In genomic region chr10:86580549-86580886, GRCh38 we compare ENCODE assay signal across 23 cellular contexts. TPM values are rescaled to one million over a fixed set of nuclear protein-coding genes. Genes with fewer than 3 reads are reported as not detected.
DNase-seq lines count a peak whose midpoint lies in the region; FAIRE-seq and TF ChIP-seq lines count a peak whose summit lies in the region.
"Had no signal": no experiment of that assay in that cellular context is flagged by ENCODE, and none has a peak within 500 bp of the region (broad histone marks: within the 10 kb centered on the region; RNA-seq: fewer than 3 reads in every experiment).

No MANE protein-coding gene starts in this region.

- H3K4me1 ChIP-seq in OCI-LY7 (ENCODE audit: insufficient read depth, low read length, poor library complexity, severe bottlenecking), result peaks cover 28% of the 10 kb centered on the region

- FAIRE-seq in GM12891 (lab: Jason Lieb, UNC), result no peak
- FAIRE-seq: GM19239, K562 had no signal

- no peak overlapping the region for H2AFZ ChIP-seq in OCI-LY7 (ENCODE audit: low read length)

- no peaks in the 10 kb centered on the region for H3K9me3 ChIP-seq in OCI-LY7 (ENCODE audit: low read length)
- H3K9me3 ChIP-seq in WERI-Rb-1 (ENCODE audit: severe bottlenecking), result no peaks in the 10 kb centered on the region

- H3K27me3 ChIP-seq in layer of hippocampus (ENCODE audit: control insufficient read depth, insufficient read depth, low read length) (no peaks in the 10 kb centered on the region), WERI-Rb-1 (ENCODE audit: insufficient read depth, low read depth, severe bottlenecking) (no peaks in the 10 kb centered on the region)

- no peak overlapping the region for H3K4me2 ChIP-seq in OCI-LY7 (ENCODE audit: low read length)
- H3K4me2 ChIP-seq: smooth muscle cell had no signal

- POLR2A ChIA-PET in OCI-LY7 (lab: Charles Lee), result interaction anchor here (1.6 to 1.9 kb wide), 2 partner anchors 179 to 189 kb away, joined by 5 to 9 read pairs; no protein-coding TSS in a partner anchor

- no peaks in the 10 kb centered on the region for H3K79me2 ChIP-seq in OCI-LY7 (ENCODE audit: insufficient read depth, low read depth, low read length)

- no peaks in the 10 kb centered on the region for H3K9me2 ChIP-seq in OCI-LY7 (ENCODE audit: insufficient read depth, low read length)

- TF ChIP-seq CTCF in OCI-LY7 (conservative IDR thresholded peaks at IDR 0.05; ENCODE audit: low read length), result no peak
- TF ChIP-seq CTCF in WERI-Rb-1 (IDR thresholded peaks at IDR 0.05; ENCODE audit: low read depth, low read length), result no peak

- TF ChIP-seq POLR2A in GM12891 (IDR thresholded peaks at IDR 0.05; ENCODE audit: low read depth, low read length), result no peak

- no peaks in the 10 kb centered on the region for H4K20me1 ChIP-seq in OCI-LY7 (ENCODE audit: insufficient read depth, low read length)

- DNase-seq in Ammon's horn (ENCODE audit: low spot score), result peak; percentile 59
- DNase-seq in GM12891 (ENCODE audit: insufficient read length, low spot score), result no peak
- peak; percentile 10 for DNase-seq in OCI-LY7 (ENCODE audit: low spot score)
- no peak for DNase-seq in NCI-H146 treated with DMSO at 0.1 percent for 48 hours (lab: John Stamatoyannopoulos, UW; ENCODE audit: unreplicated experiment)
- no peak for DNase-seq in WERI-Rb-1
- DNase-seq in putamen (ENCODE audit: low spot score), result no peak
- DNase-seq: ACHN; activated CD4-positive, alpha-beta T cell treated with anti-CD3 and anti-CD28 coated beads for 1 hour; activated CD8-positive, alpha-beta T cell treated with anti-CD3 and anti-CD28 coated beads, Interleukin-2, amount 10 ng/mL, durations not matched to agents 7 days and 5 days; activated effector memory CD4-positive, alpha-beta T cell treated with Interleukin-2 at 50 U/mL for 16 hours; activated naive CD8-positive, alpha-beta T cell treated with anti-CD3 and anti-CD28 coated beads, Interleukin-2, amount 10 ng/mL, durations not matched to agents 7 days and 5 days; activated T-cell treated with anti-CD3 and anti-CD28 coated beads for 4 hours; cerebellar nuclear complex; MM.1S; NCI-H1694 treated with DMSO at 0.1 percent for 48 hours; NCI-H2171 treated with DMSO at 0.1 percent for 48 hours; NCI-H526 treated with DMSO at 0.1 percent for 48 hours; T-helper 1 cell had no signal

- H3K4me3 ChIP-seq in OCI-LY7 (ENCODE audit: low read depth, low read length, poor library complexity, severe bottlenecking), result no peak overlapping the region
- no peak overlapping the region for H3K4me3 ChIP-seq in WERI-Rb-1 (ENCODE audit: low read depth, low read length)
- H3K4me3 ChIP-seq: K562, smooth muscle cell had no signal

- CTCF ChIA-PET in OCI-LY7 (lab: Charles Lee; ENCODE audit: unreplicated experiment), result interaction anchor here (1.0 kb wide), 1 partner anchor 81 kb away, joined by 3 read pairs; no protein-coding TSS in a partner anchor

- H3K36me3 ChIP-seq in OCI-LY7 (ENCODE audit: insufficient read depth, low read length), result no peaks in the 10 kb centered on the region
- H3K36me3 ChIP-seq in WERI-Rb-1, result no peaks in the 10 kb centered on the region

- H3K27ac ChIP-seq in OCI-LY7 (ENCODE audit: low read depth, low read length, poor library complexity, severe bottlenecking), result no peak overlapping the region
- peak overlapping the region; percentile 38 for H3K27ac ChIP-seq in layer of hippocampus (ENCODE audit: low read depth, low read length)
- H3K27ac ChIP-seq in WERI-Rb-1, result no peak overlapping the region
- H3K27ac ChIP-seq: C4-2B had no signal

- no TSS peak for BruUV-seq in OCI-LY7 (replicated peaks; lab: Mats Ljungman, UMichigan)

- intact Hi-C loops in OCI-LY7 (cut with micrococcal nuclease; ENCODE audit: unreplicated experiment), result loop anchor here (10.0 kb wide), 2 partner anchors 476 to 586 kb away; no protein-coding TSS in a partner anchor

TF ChIP-seq in GM12891, 5 proteins besides CTCF, POLR2A, EP300 and RAD21:
- TF ChIP-seq TAF1 (IDR thresholded peaks at IDR 0.05; ENCODE audit: low read depth, low read length) (no peak), SPI1 (IDR thresholded peaks at IDR 0.05; ENCODE audit: low read depth, low read length) (0 out of 2 replicates have a peak, but pooled peaks have one; percentile 2)

RNA-seq across cellular contexts. Expression of gene WAPL, which starts 58.9 kb away (rescaled TPM):
- 22.8 TPM for polyA plus RNA-seq in GM12891 (2012; ENCODE audit: low read depth, missing spikeins)
- 51.1 and 56.6 TPM in 2 replicates for total RNA-seq in OCI-LY7 (2014; rRNA removed; shearing (Covaris generic))
- 68.7 and 75.7 TPM in 2 replicates for total RNA-seq in OCI-LY7 (2022)

Comparison
In these comparisons a context has a peak if more than half of its experiments do, and no peak if none do; other contexts are left out.
1. DNase-seq: peak in Ammon's horn (single experiment) and OCI-LY7 (single experiment); none in GM12891 (single experiment), NCI-H146 treated with DMSO at 0.1 percent for 48 hours (single experiment), WERI-Rb-1 (single experiment) and putamen (single experiment).